ENCODE assay signal across 1 cellular context in genomic region chr12:54596526-54596946, GRCh38.
TF ChIP-seq lines count a peak whose summit lies in the region.

No MANE protein-coding gene starts in this region.

TF ChIP-seq in K562, 482 proteins besides CTCF, POLR2A, EP300 and RAD21:
- TF ChIP-seq SMC3 (conservative IDR thresholded peaks at IDR 0.05; ENCODE audit: insufficient read depth, low read depth, low read length) (0 out of 2 replicates have a peak, but pooled peaks have one; percentile 11), KLF16 (IDR thresholded peaks at IDR 0.05) (0 out of 2 replicates have a peak, but pooled peaks have one; percentile 43), PCBP2 (IDR thresholded peaks at IDR 0.05; ENCODE audit: low read depth, low read length, poor library complexity, severe bottlenecking) (no peak), CBX2 (IDR thresholded peaks at IDR 0.05; ENCODE audit: insufficient read depth, low read length, poor library complexity, severe bottlenecking) (no peak)
